Comparison of ENCODE assay signal across 1 cellular context in the genomic region with DNA sequence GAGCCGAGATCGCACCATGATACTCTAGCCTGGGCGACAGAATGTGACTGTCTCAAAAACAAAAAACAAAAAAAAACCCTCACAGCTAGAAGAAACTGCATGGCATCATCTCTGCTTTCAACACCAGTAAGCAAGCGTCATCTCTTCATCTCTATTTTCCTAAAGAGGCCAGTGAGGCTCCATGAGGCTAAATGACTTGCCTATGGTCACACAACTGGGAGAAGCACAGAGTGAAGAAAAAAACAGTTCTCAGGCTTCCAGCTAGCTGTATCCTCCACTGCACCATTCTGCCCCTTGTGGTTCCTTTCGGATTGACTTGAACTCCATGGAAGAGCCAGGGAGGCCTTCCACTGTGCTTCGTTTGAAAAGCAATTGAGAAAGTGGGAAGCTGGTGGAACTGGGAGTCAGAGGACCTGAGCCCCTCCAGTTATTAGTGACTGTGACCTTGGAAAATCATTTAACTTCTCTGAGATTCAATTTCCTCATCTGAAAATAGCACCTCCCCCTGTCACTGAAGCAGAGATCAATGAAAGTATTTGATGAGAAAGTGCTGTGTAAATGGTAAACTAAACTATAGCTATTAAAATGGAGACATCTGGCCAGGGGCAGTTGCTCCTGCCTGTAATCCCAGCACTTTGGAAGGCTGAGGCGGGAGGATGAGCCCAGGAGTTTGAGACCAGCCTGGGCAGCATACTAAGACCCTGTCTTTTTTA.
TF ChIP-seq lines count a peak whose summit lies in the region.

No MANE protein-coding gene starts in this region.

TF ChIP-seq in HepG2, 621 proteins besides CTCF, POLR2A, EP300 and RAD21 (continues in another document):
- TF ChIP-seq ARHGAP35 (CRISPR knock-in tag; IDR thresholded peaks at IDR 0.05; ENCODE audit: borderline replicate concordance) (no peak), ZNF136 (CRISPR knock-in tag; IDR thresholded peaks at IDR 0.05; ENCODE audit: low read depth) (no peak), ZNF615 (CRISPR knock-in tag; IDR thresholded peaks at IDR 0.05; ENCODE audit: borderline replicate concordance) (no peak), POLR2AphosphoS5 (IDR thresholded peaks at IDR 0.05; ENCODE audit: low read depth, low read length) (no peak), ZNF619 (CRISPR knock-in tag; IDR thresholded peaks at IDR 0.05) (no peak), HNF4G (IDR thresholded peaks at IDR 0.05; ENCODE audit: borderline replicate concordance, low read depth, low read length) (no peak), HNF4G (CRISPR knock-in tag; IDR thresholded peaks at IDR 0.05; ENCODE audit: borderline replicate concordance, low read depth) (no peak), ZFP90 (CRISPR knock-in tag; IDR thresholded peaks at IDR 0.05; ENCODE audit: borderline replicate concordance) (no peak), ZNF44 (CRISPR knock-in tag; IDR thresholded peaks at IDR 0.05) (no peak), IRF2 (CRISPR knock-in tag; IDR thresholded peaks at IDR 0.05) (0 out of 2 replicates have a peak, but pooled peaks have one; percentile 49), ZNF850 (CRISPR knock-in tag; conservative IDR thresholded peaks at IDR 0.05) (no peak), ZNF660 (CRISPR knock-in tag; IDR thresholded peaks at IDR 0.05; ENCODE audit: borderline replicate concordance, low read depth) (no peak), ZNF883 (CRISPR knock-in tag; IDR thresholded peaks at IDR 0.05; ENCODE audit: not compliant biosample characterization) (no peak), ZNF703 (CRISPR knock-in tag; IDR thresholded peaks at IDR 0.05; ENCODE audit: borderline replicate concordance) (no peak; the same call in 1 of the 2 replicates), RFXAP (CRISPR knock-in tag; IDR thresholded peaks at IDR 0.05; ENCODE audit: borderline replicate concordance) (no peak), SOX6 (IDR thresholded peaks at IDR 0.05) (no peak), SOX6 (CRISPR knock-in tag; IDR thresholded peaks at IDR 0.05) (0 out of 2 replicates have a peak, but pooled peaks have one; percentile 22), ZNF263 (CRISPR knock-in tag; IDR thresholded peaks at IDR 0.05) (no peak), PITX1 (CRISPR knock-in tag; IDR thresholded peaks at IDR 0.05) (0 out of 2 replicates have a peak, but pooled peaks have one; percentile 34), ARNT2 (CRISPR knock-in tag; IDR thresholded peaks at IDR 0.05; ENCODE audit: low read depth) (no peak), ZNF652 (CRISPR knock-in tag; IDR thresholded peaks at IDR 0.05; ENCODE audit: borderline replicate concordance, low read depth) (no peak), GLI4 (CRISPR knock-in tag; IDR thresholded peaks at IDR 0.05; ENCODE audit: borderline replicate concordance) (no peak), HNRNPL (IDR thresholded peaks at IDR 0.05; ENCODE audit: low read depth, low read length) (no peak), ZNF138 (CRISPR knock-in tag; IDR thresholded peaks at IDR 0.05; ENCODE audit: low read depth) (no peak), ZFP62 (CRISPR knock-in tag; IDR thresholded peaks at IDR 0.05) (no peak), KLF9 (CRISPR knock-in tag; IDR thresholded peaks at IDR 0.05; ENCODE audit: low read depth) (no peak), MTF2 (CRISPR knock-in tag; IDR thresholded peaks at IDR 0.05; ENCODE audit: borderline replicate concordance) (no peak), ZNF331 (CRISPR knock-in tag; IDR thresholded peaks at IDR 0.05) (peak; percentile 50; the same call in 1 of the 2 replicates), ZKSCAN1 (IDR thresholded peaks at IDR 0.05; ENCODE audit: low read length) (no peak)
- TF ChIP-seq, protein P1, sequence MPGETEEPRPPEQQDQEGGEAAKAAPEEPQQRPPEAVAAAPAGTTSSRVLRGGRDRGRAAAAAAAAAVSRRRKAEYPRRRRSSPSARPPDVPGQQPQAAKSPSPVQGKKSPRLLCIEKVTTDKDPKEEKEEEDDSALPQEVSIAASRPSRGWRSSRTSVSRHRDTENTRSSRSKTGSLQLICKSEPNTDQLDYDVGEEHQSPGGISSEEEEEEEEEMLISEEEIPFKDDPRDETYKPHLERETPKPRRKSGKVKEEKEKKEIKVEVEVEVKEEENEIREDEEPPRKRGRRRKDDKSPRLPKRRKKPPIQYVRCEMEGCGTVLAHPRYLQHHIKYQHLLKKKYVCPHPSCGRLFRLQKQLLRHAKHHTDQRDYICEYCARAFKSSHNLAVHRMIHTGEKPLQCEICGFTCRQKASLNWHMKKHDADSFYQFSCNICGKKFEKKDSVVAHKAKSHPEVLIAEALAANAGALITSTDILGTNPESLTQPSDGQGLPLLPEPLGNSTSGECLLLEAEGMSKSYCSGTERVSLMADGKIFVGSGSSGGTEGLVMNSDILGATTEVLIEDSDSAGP (CRISPR knock-in tag; IDR thresholded peaks at IDR 0.05; ENCODE audit: borderline replicate concordance) = no peak
- TF ChIP-seq, protein P2, sequence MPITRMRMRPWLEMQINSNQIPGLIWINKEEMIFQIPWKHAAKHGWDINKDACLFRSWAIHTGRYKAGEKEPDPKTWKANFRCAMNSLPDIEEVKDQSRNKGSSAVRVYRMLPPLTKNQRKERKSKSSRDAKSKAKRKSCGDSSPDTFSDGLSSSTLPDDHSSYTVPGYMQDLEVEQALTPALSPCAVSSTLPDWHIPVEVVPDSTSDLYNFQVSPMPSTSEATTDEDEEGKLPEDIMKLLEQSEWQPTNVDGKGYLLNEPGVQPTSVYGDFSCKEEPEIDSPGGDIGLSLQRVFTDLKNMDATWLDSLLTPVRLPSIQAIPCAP (CRISPR knock-in tag; IDR thresholded peaks at IDR 0.05; ENCODE audit: low read depth) = no peak
- TF ChIP-seq, protein P3, sequence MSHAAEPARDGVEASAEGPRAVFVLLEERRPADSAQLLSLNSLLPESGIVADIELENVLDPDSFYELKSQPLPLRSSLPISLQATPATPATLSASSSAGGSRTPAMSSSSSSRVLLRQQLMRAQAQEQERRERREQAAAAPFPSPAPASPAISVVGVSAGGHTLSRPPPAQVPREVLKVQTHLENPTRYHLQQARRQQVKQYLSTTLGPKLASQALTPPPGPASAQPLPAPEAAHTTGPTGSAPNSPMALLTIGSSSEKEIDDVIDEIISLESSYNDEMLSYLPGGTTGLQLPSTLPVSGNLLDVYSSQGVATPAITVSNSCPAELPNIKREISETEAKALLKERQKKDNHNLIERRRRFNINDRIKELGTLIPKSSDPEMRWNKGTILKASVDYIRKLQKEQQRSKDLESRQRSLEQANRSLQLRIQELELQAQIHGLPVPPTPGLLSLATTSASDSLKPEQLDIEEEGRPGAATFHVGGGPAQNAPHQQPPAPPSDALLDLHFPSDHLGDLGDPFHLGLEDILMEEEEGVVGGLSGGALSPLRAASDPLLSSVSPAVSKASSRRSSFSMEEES (CRISPR knock-in tag; IDR thresholded peaks at IDR 0.05) = no peak
- TF ChIP-seq, protein P4, sequence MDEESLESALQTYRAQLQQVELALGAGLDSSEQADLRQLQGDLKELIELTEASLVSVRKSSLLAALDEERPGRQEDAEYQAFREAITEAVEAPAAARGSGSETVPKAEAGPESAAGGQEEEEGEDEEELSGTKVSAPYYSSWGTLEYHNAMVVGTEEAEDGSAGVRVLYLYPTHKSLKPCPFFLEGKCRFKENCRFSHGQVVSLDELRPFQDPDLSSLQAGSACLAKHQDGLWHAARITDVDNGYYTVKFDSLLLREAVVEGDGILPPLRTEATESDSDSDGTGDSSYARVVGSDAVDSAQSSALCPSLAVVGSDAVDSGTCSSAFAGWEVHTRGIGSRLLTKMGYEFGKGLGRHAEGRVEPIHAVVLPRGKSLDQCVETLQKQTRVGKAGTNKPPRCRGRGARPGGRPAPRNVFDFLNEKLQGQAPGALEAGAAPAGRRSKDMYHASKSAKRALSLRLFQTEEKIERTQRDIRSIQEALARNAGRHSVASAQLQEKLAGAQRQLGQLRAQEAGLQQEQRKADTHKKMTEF (CRISPR knock-in tag; IDR thresholded peaks at IDR 0.05) = no peak
- TF ChIP-seq, protein P5, sequence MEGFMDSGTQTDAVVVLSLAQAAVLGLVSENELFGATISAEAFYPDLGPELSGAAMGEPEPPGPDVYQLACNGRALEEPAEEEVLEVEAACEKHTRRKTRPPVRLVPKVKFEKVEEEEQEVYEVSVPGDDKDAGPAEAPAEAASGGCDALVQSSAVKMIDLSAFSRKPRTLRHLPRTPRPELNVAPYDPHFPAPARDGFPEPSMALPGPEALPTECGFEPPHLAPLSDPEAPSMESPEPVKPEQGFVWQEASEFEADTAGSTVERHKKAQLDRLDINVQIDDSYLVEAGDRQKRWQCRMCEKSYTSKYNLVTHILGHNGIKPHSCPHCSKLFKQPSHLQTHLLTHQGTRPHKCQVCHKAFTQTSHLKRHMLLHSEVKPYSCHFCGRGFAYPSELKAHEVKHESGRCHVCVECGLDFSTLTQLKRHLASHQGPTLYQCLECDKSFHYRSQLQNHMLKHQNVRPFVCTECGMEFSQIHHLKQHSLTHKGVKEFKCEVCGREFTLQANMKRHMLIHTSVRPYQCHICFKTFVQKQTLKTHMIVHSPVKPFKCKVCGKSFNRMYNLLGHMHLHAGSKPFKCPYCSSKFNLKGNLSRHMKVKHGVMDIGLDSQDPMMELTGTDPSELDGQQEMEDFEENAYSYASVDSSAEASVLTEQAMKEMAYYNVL (CRISPR knock-in tag; IDR thresholded peaks at IDR 0.05; ENCODE audit: borderline replicate concordance) = no peak
- TF ChIP-seq, protein P6, sequence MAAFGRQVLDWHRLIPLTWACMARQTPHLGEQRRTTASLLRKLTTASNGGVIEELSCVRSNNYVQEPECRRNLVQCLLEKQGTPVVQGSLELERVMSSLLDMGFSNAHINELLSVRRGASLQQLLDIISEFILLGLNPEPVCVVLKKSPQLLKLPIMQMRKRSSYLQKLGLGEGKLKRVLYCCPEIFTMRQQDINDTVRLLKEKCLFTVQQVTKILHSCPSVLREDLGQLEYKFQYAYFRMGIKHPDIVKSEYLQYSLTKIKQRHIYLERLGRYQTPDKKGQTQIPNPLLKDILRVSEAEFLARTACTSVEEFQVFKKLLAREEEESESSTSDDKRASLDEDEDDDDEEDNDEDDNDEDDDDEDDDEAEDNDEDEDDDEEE (CRISPR knock-in tag; IDR thresholded peaks at IDR 0.05) = 0 out of 2 replicates have a peak, but pooled peaks have one; percentile 46
- TF ChIP-seq, protein P7, sequence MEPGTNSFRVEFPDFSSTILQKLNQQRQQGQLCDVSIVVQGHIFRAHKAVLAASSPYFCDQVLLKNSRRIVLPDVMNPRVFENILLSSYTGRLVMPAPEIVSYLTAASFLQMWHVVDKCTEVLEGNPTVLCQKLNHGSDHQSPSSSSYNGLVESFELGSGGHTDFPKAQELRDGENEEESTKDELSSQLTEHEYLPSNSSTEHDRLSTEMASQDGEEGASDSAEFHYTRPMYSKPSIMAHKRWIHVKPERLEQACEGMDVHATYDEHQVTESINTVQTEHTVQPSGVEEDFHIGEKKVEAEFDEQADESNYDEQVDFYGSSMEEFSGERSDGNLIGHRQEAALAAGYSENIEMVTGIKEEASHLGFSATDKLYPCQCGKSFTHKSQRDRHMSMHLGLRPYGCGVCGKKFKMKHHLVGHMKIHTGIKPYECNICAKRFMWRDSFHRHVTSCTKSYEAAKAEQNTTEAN (CRISPR knock-in tag; conservative IDR thresholded peaks at IDR 0.05) = no peak
- TF ChIP-seq, protein P8, sequence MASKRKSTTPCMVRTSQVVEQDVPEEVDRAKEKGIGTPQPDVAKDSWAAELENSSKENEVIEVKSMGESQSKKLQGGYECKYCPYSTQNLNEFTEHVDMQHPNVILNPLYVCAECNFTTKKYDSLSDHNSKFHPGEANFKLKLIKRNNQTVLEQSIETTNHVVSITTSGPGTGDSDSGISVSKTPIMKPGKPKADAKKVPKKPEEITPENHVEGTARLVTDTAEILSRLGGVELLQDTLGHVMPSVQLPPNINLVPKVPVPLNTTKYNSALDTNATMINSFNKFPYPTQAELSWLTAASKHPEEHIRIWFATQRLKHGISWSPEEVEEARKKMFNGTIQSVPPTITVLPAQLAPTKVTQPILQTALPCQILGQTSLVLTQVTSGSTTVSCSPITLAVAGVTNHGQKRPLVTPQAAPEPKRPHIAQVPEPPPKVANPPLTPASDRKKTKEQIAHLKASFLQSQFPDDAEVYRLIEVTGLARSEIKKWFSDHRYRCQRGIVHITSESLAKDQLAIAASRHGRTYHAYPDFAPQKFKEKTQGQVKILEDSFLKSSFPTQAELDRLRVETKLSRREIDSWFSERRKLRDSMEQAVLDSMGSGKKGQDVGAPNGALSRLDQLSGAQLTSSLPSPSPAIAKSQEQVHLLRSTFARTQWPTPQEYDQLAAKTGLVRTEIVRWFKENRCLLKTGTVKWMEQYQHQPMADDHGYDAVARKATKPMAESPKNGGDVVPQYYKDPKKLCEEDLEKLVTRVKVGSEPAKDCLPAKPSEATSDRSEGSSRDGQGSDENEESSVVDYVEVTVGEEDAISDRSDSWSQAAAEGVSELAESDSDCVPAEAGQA (IDR thresholded peaks at IDR 0.05; ENCODE audit: low read depth) = no peak
- TF ChIP-seq, protein P8 (CRISPR knock-in tag; IDR thresholded peaks at IDR 0.05; ENCODE audit: borderline replicate concordance) = no peak
- TF ChIP-seq, protein P9, sequence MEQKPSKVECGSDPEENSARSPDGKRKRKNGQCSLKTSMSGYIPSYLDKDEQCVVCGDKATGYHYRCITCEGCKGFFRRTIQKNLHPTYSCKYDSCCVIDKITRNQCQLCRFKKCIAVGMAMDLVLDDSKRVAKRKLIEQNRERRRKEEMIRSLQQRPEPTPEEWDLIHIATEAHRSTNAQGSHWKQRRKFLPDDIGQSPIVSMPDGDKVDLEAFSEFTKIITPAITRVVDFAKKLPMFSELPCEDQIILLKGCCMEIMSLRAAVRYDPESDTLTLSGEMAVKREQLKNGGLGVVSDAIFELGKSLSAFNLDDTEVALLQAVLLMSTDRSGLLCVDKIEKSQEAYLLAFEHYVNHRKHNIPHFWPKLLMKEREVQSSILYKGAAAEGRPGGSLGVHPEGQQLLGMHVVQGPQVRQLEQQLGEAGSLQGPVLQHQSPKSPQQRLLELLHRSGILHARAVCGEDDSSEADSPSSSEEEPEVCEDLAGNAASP (CRISPR knock-in tag; IDR thresholded peaks at IDR 0.05; ENCODE audit: borderline replicate concordance) = 0 out of 2 replicates have a peak, but pooled peaks have one; percentile 25
